8 cellular contexts compared by ENCODE assay signal in the genomic region with DNA sequence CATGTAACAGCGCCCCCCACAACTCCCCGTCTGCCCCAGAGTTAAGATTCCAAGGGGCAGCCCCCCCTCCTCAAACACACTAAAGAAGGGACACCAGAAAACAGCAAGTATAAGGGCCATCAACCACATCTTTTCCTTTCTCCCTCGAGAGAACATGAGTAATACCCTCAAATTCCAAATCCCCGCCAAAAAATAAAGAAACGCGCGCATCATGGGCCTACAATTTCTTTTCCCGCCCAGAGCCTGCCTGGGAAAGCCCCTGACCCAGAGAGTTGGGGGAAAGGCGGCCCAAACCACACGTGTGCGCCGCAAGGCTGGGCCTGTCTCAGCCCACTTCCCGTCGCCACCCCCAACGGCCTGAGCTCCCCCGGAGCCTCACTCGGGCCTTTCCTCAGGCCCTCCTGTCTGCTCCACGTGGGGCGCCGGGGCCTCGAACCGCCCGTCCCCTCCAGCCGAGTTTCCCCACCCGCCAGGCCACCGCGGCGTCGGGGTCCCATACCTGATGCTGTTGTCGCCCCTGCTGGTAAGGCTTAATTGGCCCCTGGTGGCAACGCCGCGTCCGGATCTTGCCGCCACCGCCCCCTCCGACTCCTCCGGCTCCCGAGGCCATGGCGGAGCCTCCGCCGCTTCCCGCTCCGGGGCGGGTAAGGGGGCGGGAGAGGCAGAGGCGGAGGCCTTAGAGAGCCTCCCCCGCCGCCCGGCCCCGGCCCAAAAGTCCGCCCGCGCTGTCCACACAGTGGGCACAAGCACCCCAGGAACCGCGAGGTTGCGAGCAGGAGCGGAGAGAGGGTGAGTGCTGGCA. TPM values are rescaled to one million over a fixed set of nuclear protein-coding genes. Genes with fewer than 3 reads are reported as not detected.
DNase-seq lines count a peak whose midpoint lies in the region; ATAC-seq lines count a peak whose summit lies in the region.

No MANE protein-coding gene starts in this region.

- WGBS in mesodermal cell (ENCODE audit: insufficient coverage in 2 of 2), 2 experiments: 0 to 1% methylated on average over 24 to 40 of the region's 58 CpGs

- ATAC-seq in GM18858 (IDR thresholded peaks at IDR 0.05; ENCODE audit: unreplicated experiment) (peak; percentile 42), HG03064 (IDR thresholded peaks at IDR 0.05; ENCODE audit: low read depth, unreplicated experiment) (peak; percentile 60)

- H3K9me3 ChIP-seq in mesodermal cell (ENCODE audit: control insufficient read depth, low read length): no peaks in the 10 kb centered on the region

- peaks cover 28% of the 10 kb centered on the region for H3K36me3 Mint-ChIP-seq in activated CD4-positive, alpha-beta memory T cell treated with anti-CD3 and anti-CD28 coated beads for 36 hours

- peak overlapping the region; percentile 99 for H3K27ac ChIP-seq in mesodermal cell (ENCODE audit: low read depth, low read length, severe bottlenecking)

- peak overlapping the region; percentile 95 for H3K27ac Mint-ChIP-seq in activated CD4-positive, alpha-beta memory T cell treated with anti-CD3 and anti-CD28 coated beads for 36 hours

- no peaks in the 10 kb centered on the region for H3K36me3 ChIP-seq in mesodermal cell (ENCODE audit: control insufficient read depth, insufficient read depth, low read length)

- H3K4me3 ChIP-seq in mesodermal cell (ENCODE audit: extremely low read depth, insufficient read depth, low read length, poor library complexity, severe bottlenecking): peak overlapping the region; percentile 96

- peaks cover 1% of the 10 kb centered on the region for H3K27me3 Mint-ChIP-seq in activated CD4-positive, alpha-beta memory T cell treated with anti-CD3 and anti-CD28 coated beads for 36 hours

- intact Hi-C loops in activated CD4-positive, alpha-beta memory T cell treated with anti-CD3 and anti-CD28 coated beads for 36 hours (cut with micrococcal nuclease): loop anchor here (1.0 to 10.0 kb wide), 8 partner anchors 33 to 1271 kb away; a partner anchor contains a TSS

- H3K4me1 ChIP-seq in mesodermal cell (ENCODE audit: control insufficient read depth, insufficient read depth, low read length, poor library complexity, severe bottlenecking): peaks cover 9% of the 10 kb centered on the region

- H3K9me3 Mint-ChIP-seq in activated CD4-positive, alpha-beta memory T cell treated with anti-CD3 and anti-CD28 coated beads for 36 hours: no peaks in the 10 kb centered on the region

- H3K4me1 Mint-ChIP-seq in activated CD4-positive, alpha-beta memory T cell treated with anti-CD3 and anti-CD28 coated beads for 36 hours (ENCODE audit: low read depth): peaks cover 31% of the 10 kb centered on the region

- POLR2A ChIA-PET in activated CD4-positive, alpha-beta memory T cell treated with anti-CD3 and anti-CD28 coated beads for 36 hours (lab: Charles Lee): interaction anchor here (0.7 to 2.9 kb wide), 3 partner anchors 9 to 105 kb away, joined by 4 to 29 read pairs (median 11); a partner anchor contains a TSS

- CTCF ChIA-PET in activated CD4-positive, alpha-beta memory T cell treated with anti-CD3 and anti-CD28 coated beads for 36 hours (lab: Charles Lee): interaction anchor here (1.0 to 2.0 kb wide), 2 partner anchors 103 to 106 kb away, joined by 4 to 7 read pairs; a partner anchor contains a TSS

- peak overlapping the region; percentile 91 for H3K4me3 Mint-ChIP-seq in activated CD4-positive, alpha-beta memory T cell treated with anti-CD3 and anti-CD28 coated beads for 36 hours

- peak; percentile 20 for DNase-seq in AG08395 (ENCODE audit: low spot score)
- peak; percentile 50 for DNase-seq in NCI-H446 treated with DMSO at 0.1 percent for 48 hours (lab: John Stamatoyannopoulos, UW)
- peak; percentile 94 for DNase-seq in activated CD4-positive, alpha-beta memory T cell treated with anti-CD3 and anti-CD28 coated beads for 36 hours
- peak; percentile 72 for DNase-seq in effector CD8-positive, alpha-beta T cell (lab: John Stamatoyannopoulos, UW)
- DNase-seq in stimulated activated CD8-positive, alpha-beta memory T cell treated with anti-CD3 and anti-CD28 coated beads, Interleukin-4, amount 100 ng/mL, for 24 hours (ENCODE audit: low read depth): peak; percentile 84

RNA-seq across cellular contexts. Expression of a gene that starts 0.7 kb away (rescaled TPM):
- total RNA-seq in activated CD4-positive, alpha-beta memory T cell treated with anti-CD3 and anti-CD28 coated beads for 36 hours: 10 to 100 TPM; 72.4 to 78.2 TPM
- polyA plus RNA-seq in mesodermal cell (2013, experiment 1 of 2): 43.2 TPM
- 40.7 TPM for polyA plus RNA-seq in mesodermal cell (2013, experiment 2 of 2)

Comparison
In these comparisons a context has a peak if more than half of its experiments do, and no peak if none do; other contexts are left out.
1. Peak in every context shown above with its lines: DNase-seq, ATAC-seq, H3K4me3 ChIP-seq and H3K27ac ChIP-seq.
2. DNase-seq: peak in every context shown above with its lines; median percentile 94 in activated CD4-positive, alpha-beta memory T cell treated with anti-CD3 and anti-CD28 coated beads for 36 hours; 84 in stimulated activated CD8-positive, alpha-beta memory T cell treated with anti-CD3 and anti-CD28 coated beads, Interleukin-4, amount 100 ng/mL, for 24 hours; 72 in effector CD8-positive, alpha-beta T cell; 50 in NCI-H446 treated with DMSO at 0.1 percent for 48 hours; 20 in AG08395.